17 cellular contexts compared by ENCODE assay signal in the genomic region with DNA sequence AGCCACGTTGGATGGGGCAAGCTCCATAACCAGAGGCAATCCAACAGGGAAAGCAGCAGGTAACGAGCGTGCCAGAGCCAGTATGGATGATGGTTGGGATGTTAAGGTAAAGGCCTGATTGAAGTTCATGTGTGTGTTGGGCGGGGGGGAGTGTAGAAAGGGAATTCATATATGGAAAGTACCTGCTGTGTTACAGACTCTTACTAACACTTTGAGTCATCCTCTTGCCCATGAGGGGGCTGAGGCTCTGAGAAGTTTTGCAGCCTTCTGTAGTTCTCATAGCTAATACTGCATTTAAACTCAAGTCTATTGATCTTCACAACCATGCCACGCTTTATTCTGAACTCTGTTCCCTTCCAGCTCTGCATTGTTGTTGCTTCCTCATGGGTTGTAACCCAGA. TPM values are rescaled to one million over a fixed set of nuclear protein-coding genes. Genes with fewer than 3 reads are reported as not detected.
DNase-seq lines count a peak whose midpoint lies in the region; ATAC-seq and TF ChIP-seq lines count a peak whose summit lies in the region.
"Had no signal": no experiment of that assay in that cellular context is flagged by ENCODE, and none has a peak within 500 bp of the region (broad histone marks: within the 10 kb centered on the region; RNA-seq: fewer than 3 reads in every experiment).

No MANE protein-coding gene starts in this region.

- H3K9me3 ChIP-seq in CD8-positive, alpha-beta T cell (ENCODE audit: low read length) = no peaks in the 10 kb centered on the region
- no peaks in the 10 kb centered on the region for H3K9me3 ChIP-seq in effector memory CD4-positive, alpha-beta T cell (ENCODE audit: control insufficient read depth, low read length)
- H3K9me3 ChIP-seq: mucosa of descending colon, prostate gland, vagina had no signal

- no peaks in the 10 kb centered on the region for H3K36me3 ChIP-seq in CD8-positive, alpha-beta T cell (ENCODE audit: insufficient read depth, low read length)
- no peaks in the 10 kb centered on the region for H3K36me3 ChIP-seq in effector memory CD4-positive, alpha-beta T cell (ENCODE audit: control insufficient read depth, insufficient read depth, low read length)
- H3K36me3 ChIP-seq: prostate gland, vagina, WERI-Rb-1 had no signal

- CTCF ChIA-PET in CD8-positive, alpha-beta T cell (lab: Charles Lee) = interaction anchor here (0.8 to 1.3 kb wide), 3 partner anchors 13 to 357 kb away, joined by 3 to 4 read pairs (median 3); no protein-coding TSS in a partner anchor

- POLR2A ChIA-PET in CD8-positive, alpha-beta T cell (lab: Charles Lee) = no interaction called here

- H3K27me3 ChIP-seq in CD8-positive, alpha-beta T cell (ENCODE audit: insufficient read depth, low read length) = peaks cover 3% of the 10 kb centered on the region
- H3K27me3 ChIP-seq in effector memory CD4-positive, alpha-beta T cell (replicated peaks; ENCODE audit: control insufficient read depth, insufficient read depth, low read length, poor library complexity, severe bottlenecking) = no peaks in the 10 kb centered on the region
- H3K27me3 ChIP-seq: vagina had no signal

- intact Hi-C loops in CD8-positive, alpha-beta T cell (cut with DNase I, micrococcal nuclease) = no loop called here
- intact Hi-C loops in Right ventricle myocardium superior (cut with DNase I) = no loop called here

- H3K4me1 Mint-ChIP-seq in activated naive CD8-positive, alpha-beta T cell treated with anti-CD3 and anti-CD28 coated beads, Interleukin-2, amount 50 U/mL, for 24 hours = no peaks in the 10 kb centered on the region
- peaks cover 5% of the 10 kb centered on the region for H3K4me1 Mint-ChIP-seq in activated naive CD8-positive, alpha-beta T cell treated with anti-CD3 and anti-CD28 coated beads for 36 hours
- H3K4me1 Mint-ChIP-seq in CD8-positive, alpha-beta T cell (ENCODE audit: low read depth) = no peaks in the 10 kb centered on the region

- no peaks in the 10 kb centered on the region for H3K9me3 Mint-ChIP-seq in activated naive CD8-positive, alpha-beta T cell treated with anti-CD3 and anti-CD28 coated beads, Interleukin-2, amount 50 U/mL, for 24 hours
- no peaks in the 10 kb centered on the region for H3K9me3 Mint-ChIP-seq in activated naive CD8-positive, alpha-beta T cell treated with anti-CD3 and anti-CD28 coated beads for 36 hours
- no peaks in the 10 kb centered on the region for H3K9me3 Mint-ChIP-seq in CD8-positive, alpha-beta T cell
- H3K9me3 Mint-ChIP-seq: GM23338 had no signal

- no peak overlapping the region for H3K27ac ChIP-seq in CD8-positive, alpha-beta T cell (ENCODE audit: low read depth, low read length)
- no peak overlapping the region for H3K27ac ChIP-seq in effector memory CD4-positive, alpha-beta T cell (ENCODE audit: insufficient read depth, low read length, poor library complexity, severe bottlenecking)
- H3K27ac ChIP-seq: prostate gland, SK-N-MC, vagina, WERI-Rb-1 had no signal

- no peak overlapping the region for H3K27ac Mint-ChIP-seq in activated naive CD8-positive, alpha-beta T cell treated with anti-CD3 and anti-CD28 coated beads, Interleukin-2, amount 50 U/mL, for 24 hours
- H3K27ac Mint-ChIP-seq in activated naive CD8-positive, alpha-beta T cell treated with anti-CD3 and anti-CD28 coated beads for 36 hours = no peak overlapping the region
- no peak overlapping the region for H3K27ac Mint-ChIP-seq in CD8-positive, alpha-beta T cell
- H3K27ac Mint-ChIP-seq: GM23338 had no signal

- no peak overlapping the region for H3K4me3 Mint-ChIP-seq in activated naive CD8-positive, alpha-beta T cell treated with anti-CD3 and anti-CD28 coated beads, Interleukin-2, amount 50 U/mL, for 24 hours
- no peak overlapping the region for H3K4me3 Mint-ChIP-seq in activated naive CD8-positive, alpha-beta T cell treated with anti-CD3 and anti-CD28 coated beads for 36 hours
- H3K4me3 Mint-ChIP-seq in CD8-positive, alpha-beta T cell = no peak overlapping the region
- H3K4me3 Mint-ChIP-seq: GM23338 had no signal

- no peaks in the 10 kb centered on the region for H3K4me1 ChIP-seq in CD8-positive, alpha-beta T cell (ENCODE audit: insufficient read depth, low read length)
- H3K4me1 ChIP-seq in effector memory CD4-positive, alpha-beta T cell (ENCODE audit: control insufficient read depth, insufficient read depth, low read length, poor library complexity, severe bottlenecking) = no peaks in the 10 kb centered on the region
- H3K4me1 ChIP-seq: prostate gland, vagina had no signal

- ATAC-seq in activated naive CD8-positive, alpha-beta T cell treated with anti-CD3 and anti-CD28 coated beads, Interleukin-2, amount 50 U/mL, for 24 hours = peak; percentile 61
- ATAC-seq in HG02571 (IDR thresholded peaks at IDR 0.05; ENCODE audit: unreplicated experiment) (peak; percentile 90), HG03354 (IDR thresholded peaks at IDR 0.05; ENCODE audit: poor library complexity, severe bottlenecking, unreplicated experiment) (peak; percentile 79), Right ventricle myocardium superior (ENCODE audit: poor library complexity) (no peak)
- ATAC-seq in CD8-positive, alpha-beta T cell = no peak
- ATAC-seq: GM23338, mucosa of descending colon had no signal

- no peak overlapping the region for H3K4me3 ChIP-seq in CD8-positive, alpha-beta T cell (ENCODE audit: low read depth, low read length)
- no peak overlapping the region for H3K4me3 ChIP-seq in effector memory CD4-positive, alpha-beta T cell (ENCODE audit: insufficient read depth, low read depth, low read length, poor library complexity, severe bottlenecking)
- H3K4me3 ChIP-seq: GM23338, mucosa of descending colon, prostate gland, SK-N-MC, vagina had no signal

- peaks cover 16% of the 10 kb centered on the region for H3K27me3 Mint-ChIP-seq in activated naive CD8-positive, alpha-beta T cell treated with anti-CD3 and anti-CD28 coated beads, Interleukin-2, amount 50 U/mL, for 24 hours
- H3K27me3 Mint-ChIP-seq in activated naive CD8-positive, alpha-beta T cell treated with anti-CD3 and anti-CD28 coated beads for 36 hours = no peaks in the 10 kb centered on the region
- peaks cover 27% of the 10 kb centered on the region for H3K27me3 Mint-ChIP-seq in CD8-positive, alpha-beta T cell (ENCODE audit: low read depth)

- H3K36me3 Mint-ChIP-seq in activated naive CD8-positive, alpha-beta T cell treated with anti-CD3 and anti-CD28 coated beads, Interleukin-2, amount 50 U/mL, for 24 hours (ENCODE audit: low read depth) = no peaks in the 10 kb centered on the region
- no peaks in the 10 kb centered on the region for H3K36me3 Mint-ChIP-seq in activated naive CD8-positive, alpha-beta T cell treated with anti-CD3 and anti-CD28 coated beads for 36 hours
- H3K36me3 Mint-ChIP-seq in CD8-positive, alpha-beta T cell = no peaks in the 10 kb centered on the region

- DNase-seq in activated naive CD8-positive, alpha-beta T cell treated with anti-CD3 and anti-CD28 coated beads, Interleukin-2, amount 50 U/mL, for 24 hours = no peak
- no peak for DNase-seq in activated naive CD8-positive, alpha-beta T cell treated with anti-CD3 and anti-CD28 coated beads for 36 hours
- no peak for DNase-seq in CD8-positive, alpha-beta T cell
- no peak for DNase-seq in amniotic stem cell (lab: John Stamatoyannopoulos, UW)
- DNase-seq in effector memory CD4-positive, alpha-beta T cell = no peak
- DNase-seq in Right ventricle myocardium superior = no peak
- DNase-seq: effector CD4-positive, alpha-beta T cell; foreskin melanocyte; mucosa of descending colon; NCI-H2171; WERI-Rb-1 had no signal

- no peak for TF ChIP-seq CTCF in CD8-positive, alpha-beta T cell (IDR thresholded peaks at IDR 0.05)

RNA-seq across cellular contexts. Expression of gene SYCE1L, which starts 28.5 kb away (rescaled TPM):
- 1 to 10 TPM; 5.0 to 6.9 TPM for total RNA-seq in activated naive CD8-positive, alpha-beta T cell treated with anti-CD3 and anti-CD28 coated beads for 36 hours
- total RNA-seq in CD8-positive, alpha-beta T cell = 10 to 100 TPM in 1 of 2 experiments, 1 to 10 TPM in 1; 6.1 to 11.5 TPM
- 0.46 TPM for total RNA-seq in Right ventricle myocardium superior

RNA-seq across cellular contexts. Expression of gene MON1B, which starts 36.8 kb away (rescaled TPM):
- 10 to 100 TPM; 65.0 to 65.3 TPM for total RNA-seq in activated naive CD8-positive, alpha-beta T cell treated with anti-CD3 and anti-CD28 coated beads for 36 hours
- 10 to 100 TPM; 49.1 to 50.7 TPM for total RNA-seq in CD8-positive, alpha-beta T cell
- 15.9 TPM for total RNA-seq in Right ventricle myocardium superior

Comparison
In these comparisons a context has a peak if more than half of its experiments do, and no peak if none do; other contexts are left out.
1. ATAC-seq: peak in activated naive CD8-positive, alpha-beta T cell treated with anti-CD3 and anti-CD28 coated beads, Interleukin-2, amount 50 U/mL, for 24 hours (single experiment), HG02571 (single experiment) and HG03354 (single experiment); none in CD8-positive, alpha-beta T cell (single experiment) and Right ventricle myocardium superior (single experiment).